1 cellular context compared by ENCODE assay signal in genomic region chr5:139787257-139787567, GRCh38.
TF ChIP-seq lines count a peak whose summit lies in the region.

No MANE protein-coding gene starts in this region.

TF ChIP-seq in IMR-90, 13 proteins besides CTCF, POLR2A, EP300 and RAD21 (continued from another document):
- TF ChIP-seq RFX5 (IDR thresholded peaks at IDR 0.05; ENCODE audit: low read depth, low read length) = no peak
- TF ChIP-seq MXI1 (IDR thresholded peaks at IDR 0.05; ENCODE audit: borderline replicate concordance, low read depth, low read length) = no peak
- TF ChIP-seq ELK1 (IDR thresholded peaks at IDR 0.05; ENCODE audit: borderline replicate concordance, low read depth, low read length) = no peak
- no peak for TF ChIP-seq SMC3 (IDR thresholded peaks at IDR 0.05; ENCODE audit: low read depth, low read length)
- TF ChIP-seq CEBPB (IDR thresholded peaks at IDR 0.05; ENCODE audit: low read depth, low read length) = no peak
- TF ChIP-seq MAFK (IDR thresholded peaks at IDR 0.05; ENCODE audit: low read depth, low read length) = no peak
- TF ChIP-seq CHD1 (IDR thresholded peaks at IDR 0.05; ENCODE audit: low read depth, low read length) = no peak
TF ChIP-seq in IMR-90: peak in this region for 0.
